8 cellular contexts compared by ENCODE assay signal in genomic region chr19:40443131-40443929, GRCh38. TPM values are rescaled to one million over a fixed set of nuclear protein-coding genes. Genes with fewer than 3 reads are reported as not detected.
DNase-seq lines count a peak whose midpoint lies in the region; ATAC-seq and TF ChIP-seq lines count a peak whose summit lies in the region.

No MANE protein-coding gene starts in this region.

- H3K27me3 Mint-ChIP-seq in activated naive CD8-positive, alpha-beta T cell treated with anti-CD3 and anti-CD28 coated beads, Interleukin-2, amount 50 U/mL, for 24 hours = no peaks in the 10 kb centered on the region

- H3K4me1 Mint-ChIP-seq in activated naive CD8-positive, alpha-beta T cell treated with anti-CD3 and anti-CD28 coated beads, Interleukin-2, amount 50 U/mL, for 24 hours = peaks cover 38% of the 10 kb centered on the region

- peak; percentile 93 to 100 for TF ChIP-seq EP300 in tibial nerve (IDR thresholded peaks at IDR 0.05)

- H3K9ac ChIP-seq in SU-DHL-6 (ENCODE audit: low read length) (peak overlapping the region; percentile 81), parathyroid adenoma (peak overlapping the region; percentile 90)

- peak overlapping the region; percentile 83 for H3K4me2 ChIP-seq in SU-DHL-6 (ENCODE audit: low read depth, low read length, poor library complexity, severe bottlenecking)
- peak overlapping the region; percentile 72 for H3K4me2 ChIP-seq in parathyroid adenoma (ENCODE audit: low read length)

- peak; percentile 96 to 99 (median 99) for DNase-seq in NCI-H1417 (lab: John Stamatoyannopoulos, UW)
- peak; percentile 99 for DNase-seq in activated naive CD8-positive, alpha-beta T cell treated with anti-CD3 and anti-CD28 coated beads, Interleukin-2, amount 50 U/mL, for 24 hours
- peak; percentile 100 for DNase-seq in cardiac muscle cell (ENCODE audit: low read depth in 1 of 2, low spot score in 1 of 2)
- DNase-seq in tibial nerve (ENCODE audit: low spot score in 2 of 2) = peak; percentile 100

- no peaks in the 10 kb centered on the region for H4K20me1 ChIP-seq in SU-DHL-6 (ENCODE audit: low read depth, low read length)

- no peaks in the 10 kb centered on the region for H3K9me3 Mint-ChIP-seq in activated naive CD8-positive, alpha-beta T cell treated with anti-CD3 and anti-CD28 coated beads, Interleukin-2, amount 50 U/mL, for 24 hours

- peak overlapping the region; percentile 82 for H3K27ac ChIP-seq in SU-DHL-6 (ENCODE audit: low read depth, low read length)
- H3K27ac ChIP-seq in cardiac muscle cell = peak overlapping the region; percentile 93
- H3K27ac ChIP-seq in parathyroid adenoma = peak overlapping the region; percentile 98
- H3K27ac ChIP-seq in tibial nerve = peak overlapping the region; percentile 99 to 100 (median 99)

- H2AFZ ChIP-seq in SU-DHL-6 (ENCODE audit: low read depth, low read length, severe bottlenecking) (peak overlapping the region; percentile 20), parathyroid adenoma (peak overlapping the region; percentile 82)

- H3K36me3 ChIP-seq in SU-DHL-6 (ENCODE audit: low read length) (no peaks in the 10 kb centered on the region), cardiac muscle cell (peaks cover 20% of the 10 kb centered on the region), parathyroid adenoma (ENCODE audit: control insufficient read depth, insufficient read depth, low read length) (no peaks in the 10 kb centered on the region), tibial nerve (peaks cover 0 to 38% (median 0%) of the 10 kb centered on the region in 3 donors)

- peak; percentile 69 for ATAC-seq in HG02759 (IDR thresholded peaks at IDR 0.05; ENCODE audit: unreplicated experiment)
- ATAC-seq in activated naive CD8-positive, alpha-beta T cell treated with anti-CD3 and anti-CD28 coated beads, Interleukin-2, amount 50 U/mL, for 24 hours = peak; percentile 88

- H3K27ac Mint-ChIP-seq in activated naive CD8-positive, alpha-beta T cell treated with anti-CD3 and anti-CD28 coated beads, Interleukin-2, amount 50 U/mL, for 24 hours = peak overlapping the region; percentile 92

- H3K27me3 ChIP-seq in SU-DHL-6 (ENCODE audit: low read length) (no peaks in the 10 kb centered on the region), cardiac muscle cell (no peaks in the 10 kb centered on the region), parathyroid adenoma (ENCODE audit: control insufficient read depth, insufficient read depth, low read length) (no peaks in the 10 kb centered on the region), tibial nerve (no peaks in the 10 kb centered on the region)

- no peak for TF ChIP-seq CTCF in SU-DHL-6 (IDR thresholded peaks at IDR 0.05; ENCODE audit: insufficient read depth, low read length, poor library complexity, severe bottlenecking)
- TF ChIP-seq CTCF in cardiac muscle cell (IDR thresholded peaks at IDR 0.05; ENCODE audit: low read depth, low read length) = no peak
- no peak for TF ChIP-seq CTCF in parathyroid adenoma (IDR thresholded peaks at IDR 0.05)
- TF ChIP-seq CTCF in tibial nerve (IDR thresholded peaks at IDR 0.05) = peak in 1 of 5 experiments; percentile 52

- H3K9me2 ChIP-seq in SU-DHL-6 (replicated peaks; ENCODE audit: insufficient read depth, low read length) = no peaks in the 10 kb centered on the region

- no peaks in the 10 kb centered on the region for H3K9me3 ChIP-seq in SU-DHL-6 (ENCODE audit: insufficient read depth, low read length)
- H3K9me3 ChIP-seq in cardiac muscle cell (ENCODE audit: low read depth) = no peaks in the 10 kb centered on the region
- H3K9me3 ChIP-seq in parathyroid adenoma (ENCODE audit: control insufficient read depth, low read length) = no peaks in the 10 kb centered on the region
- H3K9me3 ChIP-seq in tibial nerve = no peaks in the 10 kb centered on the region

- H3K36me3 Mint-ChIP-seq in activated naive CD8-positive, alpha-beta T cell treated with anti-CD3 and anti-CD28 coated beads, Interleukin-2, amount 50 U/mL, for 24 hours (ENCODE audit: low read depth) = peaks cover 9% of the 10 kb centered on the region

- peak overlapping the region; percentile 96 for H3K4me3 Mint-ChIP-seq in activated naive CD8-positive, alpha-beta T cell treated with anti-CD3 and anti-CD28 coated beads, Interleukin-2, amount 50 U/mL, for 24 hours

- H3K79me2 ChIP-seq in SU-DHL-6 (ENCODE audit: insufficient read depth, low read length) = peaks cover 10% of the 10 kb centered on the region
- peaks cover 6% of the 10 kb centered on the region for H3K79me2 ChIP-seq in parathyroid adenoma

- peaks cover 11% of the 10 kb centered on the region for H3K4me1 ChIP-seq in cardiac muscle cell (ENCODE audit: low read depth)
- peaks cover 26% of the 10 kb centered on the region for H3K4me1 ChIP-seq in parathyroid adenoma
- H3K4me1 ChIP-seq in tibial nerve = peaks cover 0 to 34% (median 9%) of the 10 kb centered on the region in 4 donors

- TF ChIP-seq POLR2A in GM10847 (IDR thresholded peaks at IDR 0.05; ENCODE audit: extremely low read depth, insufficient read length) (peak; percentile 29), tibial nerve (IDR thresholded peaks at IDR 0.05) (peak; percentile 76 to 89)

- H3F3A ChIP-seq in SU-DHL-6 (ENCODE audit: insufficient read depth) = peaks cover 5% of the 10 kb centered on the region

- H3K4me3 ChIP-seq in SU-DHL-6 (ENCODE audit: insufficient read depth, low read length, poor library complexity, severe bottlenecking) = peak overlapping the region; percentile 85
- H3K4me3 ChIP-seq in cardiac muscle cell = peak overlapping the region; percentile 93
- peak overlapping the region; percentile 98 for H3K4me3 ChIP-seq in parathyroid adenoma (ENCODE audit: low read depth, low read length)
- H3K4me3 ChIP-seq in tibial nerve = peak overlapping the region; percentile 59 to 97 (median 88)

- WGBS in tibial nerve, 2 donors = 0 to 1% methylated on average over 41 to 50 of the region's 50 CpGs

RNA-seq across cellular contexts. Expression of gene SERTAD3, which starts 0.8 kb away (rescaled TPM):
- total RNA-seq in cardiac muscle cell (44.4 and 58.6 TPM in 2 replicates), tibial nerve (10 to 100 TPM; 15.6 to 23.4 (median 19.9) TPM)
- polyA plus RNA-seq in cardiac muscle cell = 66.2 and 73.8 TPM in 2 replicates

RNA-seq across cellular contexts. Expression of gene SERTAD1, which starts 17.5 kb away (rescaled TPM):
- total RNA-seq in cardiac muscle cell = 14.4 and 18.8 TPM in 2 replicates
- polyA plus RNA-seq in cardiac muscle cell = 18.2 and 19.5 TPM in 2 replicates
- 10 to 100 TPM; 18.9 to 22.2 (median 20.4) TPM for total RNA-seq in tibial nerve

RNA-seq across cellular contexts. Expression of gene BLVRB, which starts 22.2 kb away (rescaled TPM):
- total RNA-seq in cardiac muscle cell (56.7 and 93.8 TPM in 2 replicates), tibial nerve (100 to 1,000 TPM; 219 to 299 (median 244) TPM)
- 61.5 and 77.0 TPM in 2 replicates for polyA plus RNA-seq in cardiac muscle cell

RNA-seq across cellular contexts. Expression of gene SPTBN4, which starts 23.5 kb away (rescaled TPM):
- total RNA-seq in cardiac muscle cell = 2.3 and 5.5 TPM in 2 replicates
- 0.32 and 4.6 TPM in 2 replicates for polyA plus RNA-seq in cardiac muscle cell
- 10 to 100 TPM; 14.9 to 24.0 (median 19.7) TPM for total RNA-seq in tibial nerve

RNA-seq across cellular contexts. Expression of gene PRX, which starts 30.2 kb away (rescaled TPM):
- total RNA-seq in cardiac muscle cell (4.3 and 9.1 TPM in 2 replicates), tibial nerve (100 to 1,000 TPM; 454 to 667 (median 548) TPM)
- 2.3 and 4.1 TPM in 2 replicates for polyA plus RNA-seq in cardiac muscle cell

Comparison
In these comparisons a context has a peak if more than half of its experiments do, and no peak if none do; other contexts are left out.
1. Peak in every context shown above with its lines: DNase-seq, ATAC-seq, H3K4me3 ChIP-seq and H3K27ac ChIP-seq.